ENCODE assay signal across 10 cellular contexts in the genomic region with DNA sequence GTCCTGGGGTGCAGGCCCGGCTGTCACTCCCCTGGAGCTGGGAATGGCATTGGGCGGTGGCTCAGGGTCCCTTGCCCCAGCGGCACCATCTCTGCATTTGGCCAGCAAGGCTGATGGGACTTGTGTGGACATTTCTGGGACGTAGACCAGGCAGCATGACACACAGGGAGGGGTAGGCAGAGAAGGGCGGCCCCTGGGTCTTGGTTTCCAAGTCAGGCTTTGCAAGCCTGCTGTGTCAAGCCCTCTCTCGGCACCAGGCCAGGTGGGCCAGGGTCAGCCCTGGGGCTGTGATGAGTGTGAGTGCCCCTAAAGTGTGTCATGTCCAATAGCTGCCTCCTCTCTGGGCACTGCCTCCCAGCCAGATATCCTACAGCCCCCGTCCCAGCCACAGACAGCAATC.
A peak's percentile ranks its signal among the peaks of the same experiment; 100 is the strongest.
DNase-seq lines count a peak whose midpoint lies in the region; ATAC-seq, FAIRE-seq and TF ChIP-seq lines count a peak whose summit lies in the region.
"Had no signal": no experiment of that assay in that cellular context is flagged by ENCODE, and none has a peak within 500 bp of the region (broad histone marks: within the 10 kb centered on the region; RNA-seq: fewer than 3 reads in every experiment).

No MANE protein-coding gene starts in this region.

- no peaks in the 10 kb centered on the region for H3K9me3 ChIP-seq in CD8-positive, alpha-beta T cell (ENCODE audit: low read length)
- H3K9me3 ChIP-seq in Panc1 (ENCODE audit: control insufficient read depth, insufficient read depth, low read depth, low read length) (no peaks in the 10 kb centered on the region), H1 (ENCODE audit: insufficient read depth in 2 of 2, low read depth in 1 of 2, low read length in 1 of 2) (no peaks in the 10 kb centered on the region)

- no peak overlapping the region for H3K4me2 ChIP-seq in H1 (ENCODE audit: insufficient read depth in 1 of 2, low read depth in 2 of 2, low read length in 2 of 2)

- peak overlapping the region; percentile 61; the same call in 1 of the 2 replicates for H2BK5ac ChIP-seq in H1 (ENCODE audit: low read depth, low read length)

- H3K23ac ChIP-seq in H1 (ENCODE audit: insufficient read length), result no peak overlapping the region

- H2BK20ac ChIP-seq in H1 (ENCODE audit: low read length), result peak overlapping the region; percentile 16; the same call in 1 of the 2 replicates

- no peaks in the 10 kb centered on the region for H3K27me3 ChIP-seq in CD8-positive, alpha-beta T cell (ENCODE audit: insufficient read depth, low read length)
- H3K27me3 ChIP-seq in Panc1 (ENCODE audit: control insufficient read depth, insufficient read depth, low read length), result no peaks in the 10 kb centered on the region
- no peaks in the 10 kb centered on the region for H3K27me3 ChIP-seq in H1 (replicated peaks in 1 of 4; ENCODE audit: control insufficient read depth in 3 of 4, extremely low read depth in 1 of 4, insufficient read depth in 3 of 4, low read length in 3 of 4)

- H3K79me1 ChIP-seq in H1 (ENCODE audit: low read depth, low read length), result peaks cover 21% of the 10 kb centered on the region

- H3K4me1 ChIP-seq in CD8-positive, alpha-beta T cell (ENCODE audit: insufficient read depth, low read length), result peaks cover 100% of the 10 kb centered on the region
- peaks cover 86% of the 10 kb centered on the region for H3K4me1 ChIP-seq in Panc1 (ENCODE audit: control insufficient read depth, insufficient read depth, low read length)
- peaks cover 24 to 81% (median 56%) of the 10 kb centered on the region in 4 experiments for H3K4me1 ChIP-seq in H1 (replicated peaks in 1 of 4; ENCODE audit: control insufficient read depth in 3 of 4, insufficient read depth in 4 of 4, low read length in 3 of 4)

- CTCF ChIA-PET in CD8-positive, alpha-beta T cell (lab: Charles Lee), result interaction anchor here (0.6 to 4.8 kb wide), 9 partner anchors 12 to 146 kb away, joined by 3 to 32 read pairs (median 3); no protein-coding TSS in a partner anchor
- CTCF ChIA-PET in Panc1 (lab: Charles Lee) (no interaction called here), H1 (lab: Charles Lee; ENCODE audit: partially characterized antibody) (interaction anchor here (1.4 to 2.6 kb wide), 5 partner anchors 16 to 101 kb away, joined by 4 to 17 read pairs (median 6); no protein-coding TSS in a partner anchor)

- H3K23me2 ChIP-seq in H1 (ENCODE audit: low read depth, low read length), result no peaks in the 10 kb centered on the region; the same call in 1 of the 2 replicates

- no peaks in the 10 kb centered on the region for H3K27me3 Mint-ChIP-seq in CD8-positive, alpha-beta T cell (ENCODE audit: low read depth)
- H3K27me3 Mint-ChIP-seq in osteocyte (ENCODE audit: unreplicated experiment), result no peaks in the 10 kb centered on the region

- no peak for TF ChIP-seq CTCF in CD8-positive, alpha-beta T cell (IDR thresholded peaks at IDR 0.05)
- TF ChIP-seq CTCF in Panc1 (IDR thresholded peaks at IDR 0.05) (no peak), H1 (IDR thresholded peaks at IDR 0.05; ENCODE audit: control extremely low read depth in 1 of 3, insufficient read depth in 1 of 3, low read depth in 1 of 3, low read length in 3 of 3) (no peak), osteocyte (IDR thresholded peaks at IDR 0.05) (no peak)

- TF ChIP-seq POLR2A in H1 (IDR thresholded peaks at IDR 0.05; ENCODE audit: control extremely low read depth in 1 of 2, low read depth in 2 of 2, low read length in 2 of 2), result no peak

- intact Hi-C loops in CD8-positive, alpha-beta T cell (cut with DNase I, micrococcal nuclease), result loop anchor here in 1 of 2 experiments (5.0 kb wide), 2 partner anchors 44 to 144 kb away; no protein-coding TSS in a partner anchor
- intact Hi-C loops in Panc1 (cut with micrococcal nuclease; ENCODE audit: unreplicated experiment), result no loop called here

- no peak overlapping the region for H3K14ac ChIP-seq in H1 (ENCODE audit: insufficient read length)

- peaks cover 6 to 78% of the 10 kb centered on the region in 2 experiments for H3K79me2 ChIP-seq in H1 (ENCODE audit: control insufficient read depth in 1 of 2, insufficient read depth in 2 of 2, low read length in 2 of 2)

- no peak for TF ChIP-seq EP300 in H1 (IDR thresholded peaks at IDR 0.05; ENCODE audit: borderline replicate concordance in 1 of 2, low read depth in 2 of 2, low read length in 2 of 2)

- peaks cover 90% of the 10 kb centered on the region for H3K4me1 Mint-ChIP-seq in CD8-positive, alpha-beta T cell (ENCODE audit: low read depth)
- H3K4me1 Mint-ChIP-seq in osteocyte (ENCODE audit: unreplicated experiment), result peaks cover 100% of the 10 kb centered on the region

- H3K9me3 Mint-ChIP-seq in CD8-positive, alpha-beta T cell, result no peaks in the 10 kb centered on the region
- no peaks in the 10 kb centered on the region for H3K9me3 Mint-ChIP-seq in osteocyte (ENCODE audit: unreplicated experiment)

- in situ Hi-C loops in Panc1 (cut with HindIII; ENCODE audit: low pct_unique_long_range_greater_than_20kb, low sequenced_read_pairs), result no loop called here

- ATAC-seq in CD8-positive, alpha-beta T cell, result no peak
- no peak for ATAC-seq in Panc1
- ATAC-seq in GM21619 (IDR thresholded peaks at IDR 0.05; ENCODE audit: unreplicated experiment), result no peak

- H2BK12ac ChIP-seq in H1 (ENCODE audit: low read depth, low read length), result peak overlapping the region; percentile 98

- peaks cover 61% of the 10 kb centered on the region for H3K36me3 Mint-ChIP-seq in CD8-positive, alpha-beta T cell
- no peaks in the 10 kb centered on the region for H3K36me3 Mint-ChIP-seq in osteocyte (ENCODE audit: unreplicated experiment)

- H3K4me3 ChIP-seq in CD8-positive, alpha-beta T cell (ENCODE audit: low read depth, low read length), result no peak overlapping the region
- H3K4me3 ChIP-seq in Panc1 (ENCODE audit: low read depth in 2 of 2, low read length in 2 of 2) (no peak overlapping the region), H1 (ENCODE audit: extremely low read depth in 1 of 4, insufficient read depth in 2 of 4, low read depth in 3 of 4, low read length in 4 of 4) (no peak overlapping the region)

- 84% methylated on average over 7 of the region's 7 CpGs; no CpG with 5 or more reads in 1 of the 2 experiments for WGBS in H1 (ENCODE audit: extremely low coverage in 1 of 2, insufficient coverage in 1 of 2, insufficient read length in 1 of 2, insufficient replicate concordance in 2 of 2, low coverage in 1 of 2, low lambda C conversion rate in 2 of 2, missing lambda C conversion rate in 1 of 2), 2 experiments

- no peaks in the 10 kb centered on the region for H3K36me3 ChIP-seq in CD8-positive, alpha-beta T cell (ENCODE audit: insufficient read depth, low read length)
- H3K36me3 ChIP-seq in Panc1 (ENCODE audit: control insufficient read depth, insufficient read depth, low read length) (0 out of 2 replicates have a peak, but pooled peaks cover 4% of the 10 kb centered on the region), H1 (ENCODE audit: control insufficient read depth in 2 of 4, insufficient read depth in 4 of 4, low read length in 3 of 4) (peaks cover 0 to 6% (median 0%) of the 10 kb centered on the region in 4 experiments; a peak in 1 of 8 replicates)

- H3K4me3 Mint-ChIP-seq in CD8-positive, alpha-beta T cell, result peak overlapping the region; percentile 78
- no peak overlapping the region for H3K4me3 Mint-ChIP-seq in osteocyte (ENCODE audit: unreplicated experiment)

- H4K91ac ChIP-seq in H1 (replicated peaks; ENCODE audit: insufficient read length, low read length), result no peak overlapping the region

- H3K9ac ChIP-seq in H1 (replicated peaks in 1 of 4; ENCODE audit: extremely low read depth in 1 of 4, low read depth in 3 of 4, low read length in 3 of 4), result no peak overlapping the region

- no peak overlapping the region for H3K4ac ChIP-seq in H1 (replicated peaks; ENCODE audit: insufficient read length, low read depth, low read length)

- peak overlapping the region; percentile 32; the same call in 1 of the 2 replicates for H3K18ac ChIP-seq in H1 (ENCODE audit: extremely low read depth, low read length)

- H4K20me1 ChIP-seq in H1 (replicated peaks in 1 of 2; ENCODE audit: control insufficient read depth in 1 of 2, insufficient read depth in 2 of 2, low read length in 2 of 2), result peaks cover 7 to 11% of the 10 kb centered on the region in 2 experiments

- peak overlapping the region; percentile 99 for H3K27ac Mint-ChIP-seq in CD8-positive, alpha-beta T cell
- H3K27ac Mint-ChIP-seq in osteocyte (ENCODE audit: unreplicated experiment), result peak overlapping the region; percentile 97

- H2AFZ ChIP-seq in H1 (ENCODE audit: low read length), result no peak overlapping the region

- no peak overlapping the region for H3K56ac ChIP-seq in H1 (replicated peaks; ENCODE audit: insufficient read length, low read depth, low read length)

- FAIRE-seq in H1 (lab: Jason Lieb, UNC), result no peak

- H3K27ac ChIP-seq in CD8-positive, alpha-beta T cell (ENCODE audit: low read depth, low read length), result no peak overlapping the region
- H3K27ac ChIP-seq in Panc1 (ENCODE audit: low read length) (0 out of 2 replicates have a peak overlapping the region, but pooled peaks have one; percentile 15), H1 (ENCODE audit: low read depth, low read length) (no peak overlapping the region)

- no peak overlapping the region for H2BK120ac ChIP-seq in H1 (replicated peaks; ENCODE audit: low read depth, low read length)

- no peak for TF ChIP-seq RAD21 in H1 (IDR thresholded peaks at IDR 0.05 in 1 of 2, conservative IDR thresholded peaks at IDR 0.05 in 1 of 2; ENCODE audit: low read depth in 2 of 2, low read length in 2 of 2)

- no peak for DNase-seq in CD8-positive, alpha-beta T cell
- no peak for DNase-seq in Panc1 (ENCODE audit: low read depth, low spot score)
- no peak for DNase-seq in H1 (ENCODE audit: low read depth in 1 of 2, low spot score in 2 of 2)
- DNase-seq in osteocyte (ENCODE audit: extremely low spot score, unreplicated experiment), result no peak
- DNase-seq in hippocampal formation (lab: John Stamatoyannopoulos, UW), result no peak
- DNase-seq in NCI-H146 (lab: John Stamatoyannopoulos, UW), result no peak
- no peak for DNase-seq in NCI-H526 treated with DMSO at 0.1 percent for 48 hours (lab: John Stamatoyannopoulos, UW)
- DNase-seq: DMS79, NCI-H774 had no signal

- POLR2A ChIA-PET in CD8-positive, alpha-beta T cell (lab: Charles Lee), result interaction anchor here (0.7 to 2.5 kb wide), 4 partner anchors 22 to 469 kb away, joined by 3 to 8 read pairs (median 4); no protein-coding TSS in a partner anchor
- POLR2A ChIA-PET in Panc1 (lab: Charles Lee) (no interaction called here), H1 (lab: Charles Lee; ENCODE audit: partially characterized antibody) (interaction anchor here (1.2 to 6.1 kb wide), 3 partner anchors 10 to 94 kb away, joined by 4 to 33 read pairs (median 5); no protein-coding TSS in a partner anchor)

- no peak overlapping the region for H4K8ac ChIP-seq in H1 (ENCODE audit: extremely low read depth, insufficient read depth, low read length)

- peak overlapping the region; percentile 72; the same call in 1 of the 2 replicates for H2BK15ac ChIP-seq in H1 (ENCODE audit: low read length)

- no TSS peak for BruUV-seq in Panc1 (replicated peaks; lab: Mats Ljungman, UMichigan)

- H4K5ac ChIP-seq in H1 (ENCODE audit: insufficient read length, low read depth, low read length), result no peak overlapping the region

- H2AK5ac ChIP-seq in H1 (ENCODE audit: low read depth, low read length), result 0 out of 2 replicates have a peak overlapping the region, but pooled peaks have one; percentile 40
